In the genomic region with DNA sequence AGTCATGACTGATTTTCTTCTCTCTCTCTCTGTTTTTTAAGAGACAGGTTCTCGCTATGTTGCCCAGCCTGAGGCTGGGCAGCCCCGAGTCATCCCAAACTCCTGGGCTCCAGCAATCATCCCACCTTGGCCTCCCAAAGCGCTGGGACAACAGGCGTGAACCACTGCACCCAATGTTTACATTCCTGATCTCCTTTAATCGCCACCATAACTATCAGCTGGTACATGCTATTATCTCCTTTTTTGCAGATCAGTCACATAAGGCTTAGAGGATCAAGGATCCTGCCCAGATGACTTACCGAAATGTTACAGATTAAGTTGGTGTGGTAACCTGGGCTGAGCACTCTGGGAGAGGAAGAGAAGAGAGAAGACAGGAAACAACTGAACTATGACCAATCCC, we compare ENCODE assay signal across 12 cellular contexts. TPM values are rescaled to one million over a fixed set of nuclear protein-coding genes. Genes with fewer than 3 reads are reported as not detected.
DNase-seq lines count a peak whose midpoint lies in the region; ATAC-seq and TF ChIP-seq lines count a peak whose summit lies in the region.
"Had no signal": no experiment of that assay in that cellular context is flagged by ENCODE, and none has a peak within 500 bp of the region (broad histone marks: within the 10 kb centered on the region; RNA-seq: fewer than 3 reads in every experiment).

No MANE protein-coding gene starts in this region.

- H3K36me3 ChIP-seq in OCI-LY7 (ENCODE audit: insufficient read depth, low read length) (peaks cover 22% of the 10 kb centered on the region), smooth muscle cell (ENCODE audit: low read depth) (no peaks in the 10 kb centered on the region)
- H3K36me3 ChIP-seq: sigmoid colon, uterus had no signal

- H3K4me1 ChIP-seq in OCI-LY7 (ENCODE audit: insufficient read depth, low read length, poor library complexity, severe bottlenecking) (peaks cover 21% of the 10 kb centered on the region), smooth muscle cell (ENCODE audit: low read depth) (peaks cover 17% of the 10 kb centered on the region)

- no peak overlapping the region for H3K27ac ChIP-seq in OCI-LY7 (ENCODE audit: low read depth, low read length, poor library complexity, severe bottlenecking)
- peak overlapping the region; percentile 11 for H3K27ac ChIP-seq in smooth muscle cell (ENCODE audit: low read depth)

- H3K79me2 ChIP-seq in OCI-LY7 (ENCODE audit: insufficient read depth, low read depth, low read length) (peaks cover 6% of the 10 kb centered on the region; the same call in 1 of the 2 replicates), smooth muscle cell (ENCODE audit: low read depth) (peaks cover 14% of the 10 kb centered on the region)

- H3K9me3 Mint-ChIP-seq in activated T-cell treated with anti-CD3 and anti-CD28 coated beads, Interleukin-2, amount 50 U/mL, for 72 hours = no peaks in the 10 kb centered on the region
- H3K9me3 Mint-ChIP-seq in effector memory CD8-positive, alpha-beta T cell = no peaks in the 10 kb centered on the region
- H3K9me3 Mint-ChIP-seq: dendritic cell treated with granulocyte-macrophage colony-stimulating factor and Interleukin-4, amounts not matched to agents 40 ng/mL and 50 ng/mL, for 4 days had no signal

- peak overlapping the region; percentile 83 for H3K4me2 ChIP-seq in OCI-LY7 (ENCODE audit: low read length)
- peak overlapping the region; percentile 83 for H3K4me2 ChIP-seq in smooth muscle cell

- no peak overlapping the region for H3K9ac ChIP-seq in smooth muscle cell (ENCODE audit: low read depth)

- H3K4me3 ChIP-seq in OCI-LY7 (ENCODE audit: low read depth, low read length, poor library complexity, severe bottlenecking) = no peak overlapping the region
- H3K4me3 ChIP-seq in smooth muscle cell = peak overlapping the region; percentile 99

- POLR2A ChIA-PET in OCI-LY7 (lab: Charles Lee) = interaction anchor here (0.5 to 1.0 kb wide), 2 partner anchors 53 to 700 kb away, joined by 3 to 4 read pairs; no protein-coding TSS in a partner anchor

- TF ChIP-seq CTCF in OCI-LY7 (conservative IDR thresholded peaks at IDR 0.05; ENCODE audit: low read length) = no peak
- TF ChIP-seq CTCF in smooth muscle cell (IDR thresholded peaks at IDR 0.05; ENCODE audit: borderline replicate concordance, insufficient read depth, poor library complexity, severe bottlenecking) = no peak

- intact Hi-C loops in OCI-LY7 (cut with micrococcal nuclease; ENCODE audit: unreplicated experiment) = no loop called here

- no peaks in the 10 kb centered on the region for H3F3A ChIP-seq in smooth muscle cell (ENCODE audit: low read depth)

- H4K20me1 ChIP-seq in OCI-LY7 (ENCODE audit: insufficient read depth, low read length) = no peaks in the 10 kb centered on the region
- H4K20me1 ChIP-seq in smooth muscle cell (ENCODE audit: low read depth) = peaks cover 12% of the 10 kb centered on the region

- peak overlapping the region; percentile 42 to 77 for H3K4me3 Mint-ChIP-seq in activated T-cell treated with anti-CD3 and anti-CD28 coated beads, Interleukin-2, amount 50 U/mL, for 72 hours
- H3K4me3 Mint-ChIP-seq in effector memory CD8-positive, alpha-beta T cell = peak overlapping the region; percentile 85 to 86

- H3K9me3 ChIP-seq in OCI-LY7 (ENCODE audit: low read length) (peaks cover 13% of the 10 kb centered on the region; the same call in 1 of the 2 replicates), smooth muscle cell (replicated peaks; ENCODE audit: low read depth) (no peaks in the 10 kb centered on the region)
- H3K9me3 ChIP-seq: sigmoid colon, uterus had no signal

- no peaks in the 10 kb centered on the region for H3K27me3 ChIP-seq in smooth muscle cell (ENCODE audit: low read depth)
- H3K27me3 ChIP-seq: sigmoid colon, uterus had no signal

- peaks cover 33% of the 10 kb centered on the region for H3K27me3 Mint-ChIP-seq in activated T-cell treated with anti-CD3 and anti-CD28 coated beads, Interleukin-2, amount 50 U/mL, for 72 hours (ENCODE audit: low read depth)
- H3K27me3 Mint-ChIP-seq in effector memory CD8-positive, alpha-beta T cell = no peaks in the 10 kb centered on the region

- no peak for DNase-seq in activated T-cell treated with anti-CD3 and anti-CD28 coated beads, Interleukin-2, amount 50 U/mL, for 72 hours
- DNase-seq in activated T-cell treated with anti-CD3 and anti-CD28 coated beads for 4 hours = no peak
- no peak for DNase-seq in OCI-LY7 (ENCODE audit: low spot score)
- no peak for DNase-seq in effector memory CD8-positive, alpha-beta T cell
- DNase-seq in smooth muscle cell (lab: John Stamatoyannopoulos, UW; ENCODE audit: unreplicated experiment) = no peak
- no peak for DNase-seq in NCI-H2196 (lab: John Stamatoyannopoulos, UW; ENCODE audit: unreplicated experiment)
- DNase-seq in HuH-7 (ENCODE audit: low spot score) = no peak
- DNase-seq: H7, sigmoid colon, uterus had no signal

- H2AFZ ChIP-seq in OCI-LY7 (ENCODE audit: low read length) = no peak overlapping the region
- no peak overlapping the region for H2AFZ ChIP-seq in smooth muscle cell (ENCODE audit: low read depth)

- H3K9me2 ChIP-seq in OCI-LY7 (ENCODE audit: insufficient read depth, low read length) = no peaks in the 10 kb centered on the region

- CTCF ChIA-PET in OCI-LY7 (lab: Charles Lee; ENCODE audit: unreplicated experiment) = no interaction called here

- no TSS peak for BruUV-seq in OCI-LY7 (replicated peaks; lab: Mats Ljungman, UMichigan)

- ATAC-seq in activated T-cell treated with anti-CD3 and anti-CD28 coated beads, Interleukin-2, amount 50 U/mL, for 72 hours (replicated peaks in 1 of 2) = no peak
- ATAC-seq in effector memory CD8-positive, alpha-beta T cell (replicated peaks) = no peak
- ATAC-seq in HG02759 (IDR thresholded peaks at IDR 0.05; ENCODE audit: unreplicated experiment) = no peak

- H3K36me3 Mint-ChIP-seq in activated T-cell treated with anti-CD3 and anti-CD28 coated beads, Interleukin-2, amount 50 U/mL, for 72 hours (ENCODE audit: insufficient read depth in 2 of 2) = peaks cover 5 to 7% of the 10 kb centered on the region in 2 donors
- no peaks in the 10 kb centered on the region for H3K36me3 Mint-ChIP-seq in effector memory CD8-positive, alpha-beta T cell (ENCODE audit: insufficient read depth)

- no peak overlapping the region for H3K27ac Mint-ChIP-seq in activated T-cell treated with anti-CD3 and anti-CD28 coated beads, Interleukin-2, amount 50 U/mL, for 72 hours
- H3K27ac Mint-ChIP-seq in effector memory CD8-positive, alpha-beta T cell = peak overlapping the region in 1 of 2 donors; percentile 87

- peaks cover 20% of the 10 kb centered on the region for H3K4me1 Mint-ChIP-seq in activated T-cell treated with anti-CD3 and anti-CD28 coated beads, Interleukin-2, amount 50 U/mL, for 72 hours (ENCODE audit: low read depth)
- H3K4me1 Mint-ChIP-seq in effector memory CD8-positive, alpha-beta T cell (ENCODE audit: low read depth in 2 of 2) = peaks cover 20 to 21% of the 10 kb centered on the region in 2 donors

- 55% methylated on average over 6 of the region's 6 CpGs for WGBS in smooth muscle cell (ENCODE audit: low lambda C conversion rate)

RNA-seq across cellular contexts. Expression of a gene that starts 1.5 kb away (rescaled TPM):
- total RNA-seq in activated T-cell treated with anti-CD3 and anti-CD28 coated beads, Interleukin-2, amount 50 U/mL, for 72 hours = 1 to 10 TPM; 4.9 to 8.5 TPM
- 5.4 and 5.8 TPM in 2 replicates for total RNA-seq in OCI-LY7 (2014; rRNA removed; shearing (Covaris generic))
- total RNA-seq in OCI-LY7 (2022) = 15.5 and 15.8 TPM in 2 replicates
- 30.4 and 31.8 TPM in 2 replicates for total RNA-seq in smooth muscle cell
- 17.2 and 21.7 TPM in 2 replicates for polyA plus RNA-seq in smooth muscle cell
